8 cellular contexts compared by ENCODE assay signal in the genomic region with DNA sequence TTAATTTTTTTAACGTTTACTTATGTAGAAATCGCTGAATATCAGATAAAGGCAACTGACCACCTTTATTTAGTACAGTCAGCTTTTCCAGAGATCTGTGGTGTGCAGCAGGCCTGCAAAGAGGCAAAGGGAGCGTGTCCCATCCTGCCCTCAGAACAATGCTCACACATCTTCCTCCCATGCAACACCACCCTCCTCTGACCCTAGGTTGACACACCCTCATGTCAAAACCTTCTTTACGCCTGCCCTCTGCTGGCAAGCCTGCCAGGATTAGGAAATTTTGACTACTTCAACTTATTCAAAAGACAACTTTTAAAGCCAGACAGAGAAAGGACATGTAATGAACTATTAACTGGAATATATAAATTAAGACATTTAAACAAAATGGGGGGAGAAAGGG.
DNase-seq lines count a peak whose midpoint lies in the region; ATAC-seq, FAIRE-seq and TF ChIP-seq lines count a peak whose summit lies in the region.

No MANE protein-coding gene starts in this region.

- H3K27ac Mint-ChIP-seq in WTC11 (no peak overlapping the region), chondrocyte (ENCODE audit: unreplicated experiment) (peak overlapping the region; percentile 46)
- H3K27ac Mint-ChIP-seq in stimulated activated effector memory CD8-positive, alpha-beta T cell treated with anti-CD3 and anti-CD28 coated beads, Interleukin-12 subunit alpha, Interleukin-12 subunit beta, amount 100 ng/mL, for 72 hours = peak overlapping the region; percentile 36

- peaks cover 8% of the 10 kb centered on the region; the same call in 1 of the 2 replicates for H3K27me3 Mint-ChIP-seq in WTC11 (ENCODE audit: low read depth)
- H3K27me3 Mint-ChIP-seq in chondrocyte (ENCODE audit: low read depth) = no peaks in the 10 kb centered on the region

- CTCF ChIA-PET in WTC11 (lab: Charles Lee) = interaction anchor here (1.4 kb wide), 1 partner anchor 11 kb away, joined by 3 read pairs; no protein-coding TSS in a partner anchor

- TF ChIP-seq CTCF in WTC11 (IDR thresholded peaks at IDR 0.05) (no peak), chondrocyte (IDR thresholded peaks at IDR 0.05) (peak; percentile 76)

- peak; percentile 58 for DNase-seq in MV-4-11 (lab: John Stamatoyannopoulos, UW)
- peak; percentile 57 for DNase-seq in WTC11 (ENCODE audit: low spot score)
- DNase-seq in chondrocyte (ENCODE audit: low spot score) = no peak
- DNase-seq in lung microvascular endothelial cell (ENCODE audit: low read depth in 2 of 2) = peak; percentile 81 to 82
- DNase-seq in stimulated activated effector memory CD8-positive, alpha-beta T cell treated with anti-CD3 and anti-CD28 coated beads, Interleukin-12 subunit alpha, Interleukin-12 subunit beta, amount 100 ng/mL, for 72 hours (ENCODE audit: low spot score in 2 of 2) = peak in 1 of 2 donors; percentile 71
- no peak for DNase-seq in GM19239 (ENCODE audit: insufficient read length, low spot score)

- peaks cover 55% of the 10 kb centered on the region for H3K4me1 Mint-ChIP-seq in WTC11
- H3K4me1 Mint-ChIP-seq in chondrocyte (ENCODE audit: low read depth) = peaks cover 71% of the 10 kb centered on the region
- H3K4me1 Mint-ChIP-seq in stimulated activated effector memory CD8-positive, alpha-beta T cell treated with anti-CD3 and anti-CD28 coated beads, Interleukin-12 subunit alpha, Interleukin-12 subunit beta, amount 100 ng/mL, for 72 hours = peaks cover 47% of the 10 kb centered on the region

- H3K9me3 Mint-ChIP-seq in WTC11 = no peaks in the 10 kb centered on the region
- H3K9me3 Mint-ChIP-seq in chondrocyte (ENCODE audit: low read depth) = no peaks in the 10 kb centered on the region
- no peaks in the 10 kb centered on the region for H3K9me3 Mint-ChIP-seq in stimulated activated effector memory CD8-positive, alpha-beta T cell treated with anti-CD3 and anti-CD28 coated beads, Interleukin-12 subunit alpha, Interleukin-12 subunit beta, amount 100 ng/mL, for 72 hours

- ATAC-seq in GM18511 (IDR thresholded peaks at IDR 0.05; ENCODE audit: unreplicated experiment) = peak; percentile 63
- peak; percentile 65 for ATAC-seq in WTC11
- peak; percentile 68 for ATAC-seq in stimulated activated effector memory CD8-positive, alpha-beta T cell treated with anti-CD3 and anti-CD28 coated beads, Interleukin-12 subunit alpha, Interleukin-12 subunit beta, amount 100 ng/mL, for 72 hours
- no peak for ATAC-seq in GM21515 (IDR thresholded peaks at IDR 0.05; ENCODE audit: unreplicated experiment)

- no peak overlapping the region for H3K4me3 Mint-ChIP-seq in WTC11
- H3K4me3 Mint-ChIP-seq in chondrocyte (ENCODE audit: unreplicated experiment) = no peak overlapping the region
- H3K4me3 Mint-ChIP-seq in stimulated activated effector memory CD8-positive, alpha-beta T cell treated with anti-CD3 and anti-CD28 coated beads, Interleukin-12 subunit alpha, Interleukin-12 subunit beta, amount 100 ng/mL, for 72 hours = no peak overlapping the region

- FAIRE-seq in GM19239 (lab: Jason Lieb, UNC) = no peak

- H3K36me3 Mint-ChIP-seq in WTC11 = no peaks in the 10 kb centered on the region
- H3K36me3 Mint-ChIP-seq in chondrocyte (ENCODE audit: low read depth) = peaks cover 2% of the 10 kb centered on the region
- peaks cover 16% of the 10 kb centered on the region for H3K36me3 Mint-ChIP-seq in stimulated activated effector memory CD8-positive, alpha-beta T cell treated with anti-CD3 and anti-CD28 coated beads, Interleukin-12 subunit alpha, Interleukin-12 subunit beta, amount 100 ng/mL, for 72 hours

- POLR2A ChIA-PET in WTC11 (lab: Charles Lee) = no interaction called here

TF ChIP-seq in WTC11, 78 proteins besides CTCF, POLR2A, EP300 and RAD21:
- TF ChIP-seq SOX15 (CRISPR knock-in tag; IDR thresholded peaks at IDR 0.05) (no peak), TP53 (CRISPR knock-in tag; IDR thresholded peaks at IDR 0.05) (no peak), NR1H2 (CRISPR knock-in tag; IDR thresholded peaks at IDR 0.05) (no peak), TCF7 (CRISPR knock-in tag; IDR thresholded peaks at IDR 0.05; ENCODE audit: low read depth) (no peak), ETV6 (CRISPR knock-in tag; IDR thresholded peaks at IDR 0.05) (no peak), RELA (CRISPR knock-in tag; IDR thresholded peaks at IDR 0.05; ENCODE audit: borderline replicate concordance) (no peak), RORB (CRISPR knock-in tag; IDR thresholded peaks at IDR 0.05) (no peak), FOXP1 (CRISPR knock-in tag; IDR thresholded peaks at IDR 0.05; ENCODE audit: borderline replicate concordance) (no peak), SMAD4 (CRISPR knock-in tag; IDR thresholded peaks at IDR 0.05) (no peak), ZNF396 (CRISPR knock-in tag; IDR thresholded peaks at IDR 0.05; ENCODE audit: borderline replicate concordance) (no peak)
- TF ChIP-seq, protein P1, sequence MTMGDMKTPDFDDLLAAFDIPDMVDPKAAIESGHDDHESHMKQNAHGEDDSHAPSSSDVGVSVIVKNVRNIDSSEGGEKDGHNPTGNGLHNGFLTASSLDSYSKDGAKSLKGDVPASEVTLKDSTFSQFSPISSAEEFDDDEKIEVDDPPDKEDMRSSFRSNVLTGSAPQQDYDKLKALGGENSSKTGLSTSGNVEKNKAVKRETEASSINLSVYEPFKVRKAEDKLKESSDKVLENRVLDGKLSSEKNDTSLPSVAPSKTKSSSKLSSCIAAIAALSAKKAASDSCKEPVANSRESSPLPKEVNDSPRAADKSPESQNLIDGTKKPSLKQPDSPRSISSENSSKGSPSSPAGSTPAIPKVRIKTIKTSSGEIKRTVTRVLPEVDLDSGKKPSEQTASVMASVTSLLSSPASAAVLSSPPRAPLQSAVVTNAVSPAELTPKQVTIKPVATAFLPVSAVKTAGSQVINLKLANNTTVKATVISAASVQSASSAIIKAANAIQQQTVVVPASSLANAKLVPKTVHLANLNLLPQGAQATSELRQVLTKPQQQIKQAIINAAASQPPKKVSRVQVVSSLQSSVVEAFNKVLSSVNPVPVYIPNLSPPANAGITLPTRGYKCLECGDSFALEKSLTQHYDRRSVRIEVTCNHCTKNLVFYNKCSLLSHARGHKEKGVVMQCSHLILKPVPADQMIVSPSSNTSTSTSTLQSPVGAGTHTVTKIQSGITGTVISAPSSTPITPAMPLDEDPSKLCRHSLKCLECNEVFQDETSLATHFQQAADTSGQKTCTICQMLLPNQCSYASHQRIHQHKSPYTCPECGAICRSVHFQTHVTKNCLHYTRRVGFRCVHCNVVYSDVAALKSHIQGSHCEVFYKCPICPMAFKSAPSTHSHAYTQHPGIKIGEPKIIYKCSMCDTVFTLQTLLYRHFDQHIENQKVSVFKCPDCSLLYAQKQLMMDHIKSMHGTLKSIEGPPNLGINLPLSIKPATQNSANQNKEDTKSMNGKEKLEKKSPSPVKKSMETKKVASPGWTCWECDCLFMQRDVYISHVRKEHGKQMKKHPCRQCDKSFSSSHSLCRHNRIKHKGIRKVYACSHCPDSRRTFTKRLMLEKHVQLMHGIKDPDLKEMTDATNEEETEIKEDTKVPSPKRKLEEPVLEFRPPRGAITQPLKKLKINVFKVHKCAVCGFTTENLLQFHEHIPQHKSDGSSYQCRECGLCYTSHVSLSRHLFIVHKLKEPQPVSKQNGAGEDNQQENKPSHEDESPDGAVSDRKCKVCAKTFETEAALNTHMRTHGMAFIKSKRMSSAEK (CRISPR knock-in tag; IDR thresholded peaks at IDR 0.05; ENCODE audit: borderline replicate concordance) = no peak

Comparison
In these comparisons a context has a peak if more than half of its experiments do, and no peak if none do; other contexts are left out.
1. DNase-seq: peak in MV-4-11 (single experiment), WTC11 (single experiment) and lung microvascular endothelial cell (2 of 2); none in chondrocyte (single experiment) and GM19239 (single experiment).